8 cellular contexts compared by ENCODE assay signal in the genomic region with DNA sequence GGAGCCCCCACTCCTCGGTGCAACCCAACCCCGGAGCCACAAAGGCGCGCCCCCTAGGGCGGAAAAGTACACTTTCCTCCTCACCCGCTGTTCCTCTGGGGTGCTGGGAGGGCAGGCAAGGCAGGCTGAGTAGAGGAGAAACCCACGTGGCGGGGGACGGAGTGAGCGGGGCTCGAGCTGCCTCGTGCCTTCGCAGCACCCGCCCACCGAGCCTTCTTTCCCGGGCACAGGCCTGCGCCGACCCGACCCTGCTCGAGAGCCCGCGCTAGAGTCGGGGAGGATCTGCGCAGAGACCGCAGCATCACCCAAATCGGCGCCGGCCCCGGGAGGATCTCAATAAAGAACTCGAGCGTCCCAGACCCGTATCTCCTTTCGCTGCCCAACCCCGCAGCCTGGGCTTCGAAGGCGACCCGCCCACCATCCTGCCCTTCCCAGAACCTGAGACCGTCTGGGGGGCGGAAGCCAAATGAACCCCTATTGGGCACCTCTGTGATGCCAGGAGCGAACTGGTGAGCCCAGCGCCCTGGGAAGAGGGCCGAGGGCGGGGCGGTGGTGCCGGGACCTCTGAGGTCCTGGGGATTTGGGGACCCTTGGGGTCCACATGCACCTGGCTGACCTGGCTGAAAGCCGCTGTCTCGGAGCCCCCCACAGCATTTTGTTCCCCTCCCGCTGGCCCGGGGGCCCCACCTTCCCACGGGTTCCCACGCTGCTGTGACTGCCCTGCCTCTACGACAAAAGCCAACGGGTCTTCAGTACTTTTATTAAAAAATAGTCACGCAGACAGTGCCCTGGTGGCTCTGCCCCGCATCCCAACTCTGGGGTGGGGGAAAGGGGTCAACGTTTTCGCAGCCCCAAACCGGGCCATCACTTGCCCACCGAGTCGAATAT. TPM values are rescaled to one million over a fixed set of nuclear protein-coding genes. Genes with fewer than 3 reads are reported as not detected.
DNase-seq lines count a peak whose midpoint lies in the region; ATAC-seq and TF ChIP-seq lines count a peak whose summit lies in the region.

No MANE protein-coding gene starts in this region.

- H3K4me1 Mint-ChIP-seq in activated CD4-positive, alpha-beta T cell treated with anti-CD3 and anti-CD28 coated beads, Interleukin-2, amount 10 ng/mL, durations not matched to agents 24 days and 14 days = peaks cover 5% of the 10 kb centered on the region

- intact Hi-C loops in activated CD4-positive, alpha-beta T cell treated with anti-CD3 and anti-CD28 coated beads, Interleukin-2, amount 10 ng/mL, durations not matched to agents 24 days and 14 days (cut with micrococcal nuclease) = no loop called here

- peaks cover 19% of the 10 kb centered on the region for H3K36me3 Mint-ChIP-seq in activated CD4-positive, alpha-beta T cell treated with anti-CD3 and anti-CD28 coated beads, Interleukin-2, amount 10 ng/mL, durations not matched to agents 24 days and 14 days (ENCODE audit: low read depth)

- no peaks in the 10 kb centered on the region; the same call in 1 of the 2 replicates for H3K36me3 ChIP-seq in GM23248 (ENCODE audit: low read depth)

- TF ChIP-seq CTCF in epithelial cell of proximal tubule (conservative IDR thresholded peaks at IDR 0.05; ENCODE audit: low read depth, low read length) = peak; percentile 10

- H3K4me1 ChIP-seq in GM23248 (ENCODE audit: insufficient read depth) = 0 out of 2 replicates have a peak, but pooled peaks cover 4% of the 10 kb centered on the region

- no peak overlapping the region for H3K4me2 ChIP-seq in GM23248 (ENCODE audit: unreplicated experiment)

- in situ Hi-C loops in GM23248 (cut with MboI) = no loop called here

- H3K9me2 ChIP-seq in GM23248 (ENCODE audit: insufficient read depth) = no peaks in the 10 kb centered on the region

- H3K27ac ChIP-seq in GM23248 = no peak overlapping the region

- no peaks in the 10 kb centered on the region for H3F3A ChIP-seq in GM23248 (ENCODE audit: insufficient read depth)

- H4K20me1 ChIP-seq in GM23248 (ENCODE audit: insufficient read depth) = no peaks in the 10 kb centered on the region

- no peak overlapping the region for H3K27ac Mint-ChIP-seq in activated CD4-positive, alpha-beta T cell treated with anti-CD3 and anti-CD28 coated beads, Interleukin-2, amount 10 ng/mL, durations not matched to agents 24 days and 14 days

- peaks cover 20% of the 10 kb centered on the region for H3K27me3 ChIP-seq in GM23248 (replicated peaks; ENCODE audit: insufficient read depth)

- H3K27me3 Mint-ChIP-seq in activated CD4-positive, alpha-beta T cell treated with anti-CD3 and anti-CD28 coated beads, Interleukin-2, amount 10 ng/mL, durations not matched to agents 24 days and 14 days = peaks cover 19% of the 10 kb centered on the region

- no peaks in the 10 kb centered on the region for H3K9me3 Mint-ChIP-seq in activated CD4-positive, alpha-beta T cell treated with anti-CD3 and anti-CD28 coated beads, Interleukin-2, amount 10 ng/mL, durations not matched to agents 24 days and 14 days

- no peaks in the 10 kb centered on the region for H3K79me2 ChIP-seq in GM23248 (ENCODE audit: insufficient read depth)

- no peak overlapping the region for H2AFZ ChIP-seq in GM23248

- no peaks in the 10 kb centered on the region for H3K9me3 ChIP-seq in GM23248 (ENCODE audit: low read depth)

- H3K4me3 Mint-ChIP-seq in activated CD4-positive, alpha-beta T cell treated with anti-CD3 and anti-CD28 coated beads, Interleukin-2, amount 10 ng/mL, durations not matched to agents 24 days and 14 days = peak overlapping the region; percentile 65

- DNase-seq in GM23248 (peak; percentile 39), epithelial cell of proximal tubule (ENCODE audit: low read depth) (no peak), NCI-H446 (lab: John Stamatoyannopoulos, UW) (no peak), NCI-H2107 treated with DMSO at 0.1 percent for 48 hours (lab: John Stamatoyannopoulos, UW; ENCODE audit: unreplicated experiment) (no peak)
- DNase-seq in activated CD4-positive, alpha-beta T cell treated with anti-CD3 and anti-CD28 coated beads, Interleukin-2, amount 10 ng/mL, durations not matched to agents 24 days and 14 days = peak; percentile 74
- DNase-seq in stimulated activated CD4-positive, alpha-beta T cell treated with anti-CD3 and anti-CD28 coated beads, Interleukin-15, amount 100 ng/mL, for 24 hours = peak; percentile 61

- H3K4me3 ChIP-seq in GM23248 (no peak overlapping the region), epithelial cell of proximal tubule (ENCODE audit: low read depth, low read length) (peak overlapping the region; percentile 21)

- H3K9ac ChIP-seq in GM23248 = no peak overlapping the region

- ATAC-seq in GM18867 (IDR thresholded peaks at IDR 0.05; ENCODE audit: unreplicated experiment) (no peak), HG02763 (IDR thresholded peaks at IDR 0.05; ENCODE audit: unreplicated experiment) (no peak)

- whole genome bisulfite sequencing in GM23248 (ENCODE audit: low coverage in 1 of 2, low lambda C conversion rate in 2 of 2, missing lambda C conversion rate in 2 of 2), 2 experiments = 5 to 6% methylated on average over 37 to 53 of the region's 60 CpGs

RNA-seq across cellular contexts. Expression of gene UCN, which starts 1.3 kb away (rescaled TPM):
- total RNA-seq in GM23248 (2014; rRNA removed; shearing (Covaris generic)) = not detected in 2 replicates
- polyA plus RNA-seq in GM23248 (2016; fragmentation: Nextera tagmentation; extraction: Ambion mirVana) = 1.3 and 1.6 TPM in 2 replicates
- total RNA-seq in activated CD4-positive, alpha-beta T cell treated with anti-CD3 and anti-CD28 coated beads, Interleukin-2, amount 10 ng/mL, durations not matched to agents 24 days and 14 days = 1.9 and 2.7 TPM in 2 replicates
- not detected in 2 replicates for total RNA-seq in epithelial cell of proximal tubule

RNA-seq across cellular contexts. Expression of gene MPV17, which starts 16.0 kb away (rescaled TPM):
- 91.0 and 94.0 TPM in 2 replicates for total RNA-seq in GM23248 (2014; rRNA removed; shearing (Covaris generic))
- polyA plus RNA-seq in GM23248 (2016; fragmentation: Nextera tagmentation; extraction: Ambion mirVana) = 128 and 138 TPM in 2 replicates
- 86.8 and 89.1 TPM in 2 replicates for total RNA-seq in activated CD4-positive, alpha-beta T cell treated with anti-CD3 and anti-CD28 coated beads, Interleukin-2, amount 10 ng/mL, durations not matched to agents 24 days and 14 days
- 71.3 and 76.5 TPM in 2 replicates for total RNA-seq in epithelial cell of proximal tubule

RNA-seq across cellular contexts. Expression of gene TRIM54, which starts 24.7 kb away (rescaled TPM):
- total RNA-seq in GM23248 (2014; rRNA removed; shearing (Covaris generic)) = not detected in 2 replicates
- polyA plus RNA-seq in GM23248 (2016; fragmentation: Nextera tagmentation; extraction: Ambion mirVana) = not detected in 2 replicates
- 0.33 and 0.47 TPM in 2 replicates for total RNA-seq in activated CD4-positive, alpha-beta T cell treated with anti-CD3 and anti-CD28 coated beads, Interleukin-2, amount 10 ng/mL, durations not matched to agents 24 days and 14 days
- 1.5 TPM in 1 of 2 replicates, not detected in the other for total RNA-seq in epithelial cell of proximal tubule

RNA-seq across cellular contexts. Expression of gene DNAJC5G, which starts 31.7 kb away (rescaled TPM):
- not detected in 2 replicates for total RNA-seq in GM23248 (2014; rRNA removed; shearing (Covaris generic))
- polyA plus RNA-seq in GM23248 (2016; fragmentation: Nextera tagmentation; extraction: Ambion mirVana) = not detected in 2 replicates
- total RNA-seq in activated CD4-positive, alpha-beta T cell treated with anti-CD3 and anti-CD28 coated beads, Interleukin-2, amount 10 ng/mL, durations not matched to agents 24 days and 14 days = not detected in 2 replicates
- total RNA-seq in epithelial cell of proximal tubule = not detected in 2 replicates

RNA-seq across cellular contexts. Expression of gene SLC30A3, which starts 44.1 kb away (rescaled TPM):
- total RNA-seq in GM23248 (2014; rRNA removed; shearing (Covaris generic)) = not detected in 2 replicates
- not detected in 2 replicates for polyA plus RNA-seq in GM23248 (2016; fragmentation: Nextera tagmentation; extraction: Ambion mirVana)
- total RNA-seq in activated CD4-positive, alpha-beta T cell treated with anti-CD3 and anti-CD28 coated beads, Interleukin-2, amount 10 ng/mL, durations not matched to agents 24 days and 14 days = 1.4 and 2.2 TPM in 2 replicates
- total RNA-seq in epithelial cell of proximal tubule = 0.29 TPM in 1 of 2 replicates, not detected in the other

Comparison
In these comparisons a context has a peak if more than half of its experiments do, and no peak if none do; other contexts are left out.
1. DNase-seq: peak in GM23248 (single experiment), activated CD4-positive, alpha-beta T cell treated with anti-CD3 and anti-CD28 coated beads, Interleukin-2, amount 10 ng/mL, durations not matched to agents 24 days and 14 days (single experiment) and stimulated activated CD4-positive, alpha-beta T cell treated with anti-CD3 and anti-CD28 coated beads, Interleukin-15, amount 100 ng/mL, for 24 hours (single experiment); none in epithelial cell of proximal tubule (single experiment), NCI-H446 (0 of 2) and NCI-H2107 treated with DMSO at 0.1 percent for 48 hours (single experiment).